Comparison of ENCODE assay signal across 15 cellular contexts in genomic region chr5:135181653-135182052, GRCh38.
DNase-seq lines count a peak whose midpoint lies in the region; ATAC-seq and TF ChIP-seq lines count a peak whose summit lies in the region.
"Had no signal": no experiment of that assay in that cellular context is flagged by ENCODE, and none has a peak within 500 bp of the region (broad histone marks: within the 10 kb centered on the region; RNA-seq: fewer than 3 reads in every experiment).

No MANE protein-coding gene starts in this region.

- H3K36me3 ChIP-seq in brain microvascular endothelial cell (replicated peaks) (no peaks in the 10 kb centered on the region), BE2C (no peaks in the 10 kb centered on the region)
- H3K36me3 ChIP-seq: HAP-1 had no signal

- POLR2A ChIA-PET in MCF 10A (lab: Yijun Ruan, JAX): interaction anchor here (0.7 kb wide), 1 partner anchor 177 kb away, joined by 3 read pairs; no protein-coding TSS in a partner anchor

- H3K9me3 ChIP-seq in BE2C: no peaks in the 10 kb centered on the region
- H3K9me3 ChIP-seq: HAP-1 had no signal

- H3K4me1 ChIP-seq in BE2C: no peaks in the 10 kb centered on the region
- H3K4me1 ChIP-seq: HAP-1 had no signal

- H3K4me3 Mint-ChIP-seq in mesothelial cell of epicardium (no peak overlapping the region), MCF 10A (ENCODE audit: unreplicated experiment) (no peak overlapping the region)
- H3K4me3 Mint-ChIP-seq: B cell; CD4-positive, alpha-beta memory T cell had no signal

- H3K27me3 ChIP-seq in brain microvascular endothelial cell (replicated peaks): no peaks in the 10 kb centered on the region
- no peaks in the 10 kb centered on the region for H3K27me3 ChIP-seq in BE2C

- no TSS peak for BruUV-seq in MCF 10A (replicated peaks; lab: Mats Ljungman, UMichigan)

- in situ Hi-C loops in brain microvascular endothelial cell (cut with HindIII; ENCODE audit: low pct_ligation_motif_present, low sequenced_read_pairs): no loop called here

- H3K27me3 Mint-ChIP-seq in mesothelial cell of epicardium (ENCODE audit: low read depth) (peaks cover 2% of the 10 kb centered on the region), MCF 10A (ENCODE audit: insufficient read depth, unreplicated experiment) (no peaks in the 10 kb centered on the region)

- H3K4me3 ChIP-seq in brain microvascular endothelial cell (ENCODE audit: low read depth, low read length): no peak overlapping the region
- no peak overlapping the region for H3K4me3 ChIP-seq in BE2C (ENCODE audit: low read depth, low read length)
- H3K4me3 ChIP-seq: HAP-1 had no signal

- H3K27ac Mint-ChIP-seq in mesothelial cell of epicardium (no peak overlapping the region), MCF 10A (ENCODE audit: low read depth, unreplicated experiment) (no peak overlapping the region)
- H3K27ac Mint-ChIP-seq: B cell; CD4-positive, alpha-beta memory T cell had no signal

- TF ChIP-seq CTCF in brain microvascular endothelial cell (IDR thresholded peaks at IDR 0.05; ENCODE audit: low read depth, low read length, missing control alignments): peak; percentile 9
- TF ChIP-seq CTCF in mesothelial cell of epicardium (IDR thresholded peaks at IDR 0.05; ENCODE audit: unreplicated experiment): peak; percentile 57
- no peak for TF ChIP-seq CTCF in omental fat pad (IDR thresholded peaks at IDR 0.05)
- TF ChIP-seq CTCF in BE2C (IDR thresholded peaks at IDR 0.05; ENCODE audit: low read depth, low read length): no peak
- TF ChIP-seq CTCF in MCF 10A (IDR thresholded peaks at IDR 0.05; ENCODE audit: unreplicated experiment): no peak

- H3K4me1 Mint-ChIP-seq in mesothelial cell of epicardium (peaks cover 10% of the 10 kb centered on the region), MCF 10A (ENCODE audit: insufficient read depth, unreplicated experiment) (no peaks in the 10 kb centered on the region)
- H3K4me1 Mint-ChIP-seq: B cell; CD4-positive, alpha-beta memory T cell had no signal

- ATAC-seq in omental fat pad (ENCODE audit: low FRiP score): no peak
- ATAC-seq in GM18520 (IDR thresholded peaks at IDR 0.05; ENCODE audit: unreplicated experiment): no peak

- H3K9me3 Mint-ChIP-seq in mesothelial cell of epicardium (no peaks in the 10 kb centered on the region), MCF 10A (ENCODE audit: unreplicated experiment) (no peaks in the 10 kb centered on the region)

- CTCF ChIA-PET in MCF 10A (lab: Yijun Ruan, JAX): interaction anchor here (0.6 to 3.2 kb wide), 6 partner anchors 10 to 766 kb away, joined by 3 to 15 read pairs (median 3); partner anchors contain the start of gene PCBD2

- peak; percentile 10 for DNase-seq in activated effector memory CD4-positive, alpha-beta T cell treated with anti-CD3 and anti-CD28 coated beads, Interleukin-2, amount 50 U/mL, for 16 hours
- DNase-seq in activated effector memory CD4-positive, alpha-beta T cell treated with Interleukin-2 at 50 U/mL for 16 hours: no peak
- DNase-seq in brain microvascular endothelial cell: no peak
- DNase-seq in mesothelial cell of epicardium (ENCODE audit: low spot score in 2 of 2, unreplicated experiment in 2 of 2): no peak
- DNase-seq in omental fat pad (ENCODE audit: low spot score): no peak
- no peak for DNase-seq in BE2C
- no peak for DNase-seq in MCF 10A (ENCODE audit: unreplicated experiment)
- DNase-seq: CD4-positive, alpha-beta memory T cell; DMS153; GF-D8; KBM-7 had no signal

- H3K36me3 Mint-ChIP-seq in mesothelial cell of epicardium (no peaks in the 10 kb centered on the region), MCF 10A (ENCODE audit: insufficient read depth, unreplicated experiment) (no peaks in the 10 kb centered on the region)
- H3K36me3 Mint-ChIP-seq: CD4-positive, alpha-beta memory T cell had no signal

- intact Hi-C loops in MCF 10A (cut with micrococcal nuclease): no loop called here

- no peak overlapping the region for H3K27ac ChIP-seq in brain microvascular endothelial cell
- H3K27ac ChIP-seq: C4-2B had no signal

Comparison
In these comparisons a context has a peak if more than half of its experiments do, and no peak if none do; other contexts are left out.
1. CTCF ChIP-seq: peak in brain microvascular endothelial cell (single experiment) and mesothelial cell of epicardium (single experiment); none in omental fat pad (0 of 3), BE2C (single experiment) and MCF 10A (single experiment).